In the genomic region with DNA sequence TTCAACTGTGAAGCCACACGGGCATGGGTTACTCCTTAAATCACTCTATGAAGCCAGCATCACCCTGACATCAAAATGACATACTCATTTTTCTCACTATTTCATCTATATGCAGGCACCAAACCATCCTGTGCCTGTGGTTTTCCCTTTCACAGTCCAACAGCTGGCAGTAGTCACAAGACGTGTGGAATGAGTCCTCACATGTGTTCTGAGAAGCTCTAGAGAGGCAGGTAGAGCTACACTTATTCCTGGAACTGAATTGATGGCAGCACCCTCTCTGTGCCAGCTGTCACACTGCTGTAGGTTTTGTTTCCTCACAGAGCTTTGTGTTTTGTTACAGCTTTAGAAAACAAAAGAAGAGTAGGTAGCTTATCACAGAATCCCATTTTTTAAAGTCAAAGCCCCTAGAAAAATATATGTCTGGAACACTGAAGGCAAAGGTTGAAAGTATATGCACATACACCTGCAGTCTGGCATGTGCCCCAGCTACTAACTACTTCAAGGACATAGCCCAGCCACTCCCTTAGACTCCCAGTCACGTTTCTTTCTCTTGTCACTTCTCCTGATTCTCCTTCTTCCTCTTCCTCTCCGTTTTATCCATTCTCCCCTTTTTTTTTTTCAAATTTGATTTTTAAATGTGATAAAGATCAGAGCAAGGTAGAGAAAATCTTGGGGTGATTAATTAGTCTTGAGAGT, we compare ENCODE assay signal across 15 cellular contexts.
DNase-seq lines count a peak whose midpoint lies in the region; ATAC-seq, FAIRE-seq and TF ChIP-seq lines count a peak whose summit lies in the region.
"Had no signal": no experiment of that assay in that cellular context is flagged by ENCODE, and none has a peak within 500 bp of the region (broad histone marks: within the 10 kb centered on the region; RNA-seq: fewer than 3 reads in every experiment).

No MANE protein-coding gene starts in this region.

- WGBS in spleen, 5 donors, result 49 to 66% (median 54%) methylated on average over 4 of the region's 4 CpGs

- intact Hi-C loops in spleen (cut with DNase I; ENCODE audit: low total_unique reads), result no loop called here

- H3K27ac Mint-ChIP-seq in stimulated activated naive CD8-positive, alpha-beta T cell treated with anti-CD3 and anti-CD28 coated beads, Interleukin-15, amount 100 ng/mL, for 72 hours, result peak overlapping the region in 1 of 2 donors; percentile 36
- H3K27ac Mint-ChIP-seq in activated CD4-positive, alpha-beta memory T cell treated with anti-CD3 and anti-CD28 coated beads, Interleukin-2, amount 10 ng/mL, durations not matched to agents 7 days and 5 days, result no peak overlapping the region
- H3K27ac Mint-ChIP-seq: activated B cell treated with CpG ODN at 0.5 μM for 24 hours; activated naive CD4-positive, alpha-beta T cell treated with anti-CD3 and anti-CD28 coated beads, Interleukin-2, amount 50 U/mL, for 24 hours; endodermal cell; progenitor cell of endocrine pancreas had no signal

- H3K4me1 Mint-ChIP-seq in stimulated activated naive CD8-positive, alpha-beta T cell treated with anti-CD3 and anti-CD28 coated beads, Interleukin-15, amount 100 ng/mL, for 72 hours, result no peaks in the 10 kb centered on the region
- H3K4me1 Mint-ChIP-seq in activated CD4-positive, alpha-beta memory T cell treated with anti-CD3 and anti-CD28 coated beads, Interleukin-2, amount 10 ng/mL, durations not matched to agents 7 days and 5 days, result peaks cover 9% of the 10 kb centered on the region
- H3K4me1 Mint-ChIP-seq: activated B cell treated with CpG ODN at 0.5 μM for 24 hours; activated naive CD4-positive, alpha-beta T cell treated with anti-CD3 and anti-CD28 coated beads, Interleukin-2, amount 50 U/mL, for 24 hours; endodermal cell; neural crest cell had no signal

- TF ChIP-seq POLR2A in spleen (IDR thresholded peaks at IDR 0.05), result no peak

- no peak for FAIRE-seq in RCC 7860 (lab: Jason Lieb, UNC)

- TF ChIP-seq CTCF in spleen (IDR thresholded peaks at IDR 0.05 in 8 of 11, conservative IDR thresholded peaks at IDR 0.05 in 3 of 11), result no peak

- peaks cover 19 to 20% of the 10 kb centered on the region in 2 donors for H3K9me3 Mint-ChIP-seq in stimulated activated naive CD8-positive, alpha-beta T cell treated with anti-CD3 and anti-CD28 coated beads, Interleukin-15, amount 100 ng/mL, for 72 hours
- H3K9me3 Mint-ChIP-seq in activated CD4-positive, alpha-beta memory T cell treated with anti-CD3 and anti-CD28 coated beads, Interleukin-2, amount 10 ng/mL, durations not matched to agents 7 days and 5 days, result peaks cover 21% of the 10 kb centered on the region

- no peaks in the 10 kb centered on the region for H3K27me3 Mint-ChIP-seq in stimulated activated naive CD8-positive, alpha-beta T cell treated with anti-CD3 and anti-CD28 coated beads, Interleukin-15, amount 100 ng/mL, for 72 hours
- H3K27me3 Mint-ChIP-seq in activated CD4-positive, alpha-beta memory T cell treated with anti-CD3 and anti-CD28 coated beads, Interleukin-2, amount 10 ng/mL, durations not matched to agents 7 days and 5 days, result no peaks in the 10 kb centered on the region
- H3K27me3 Mint-ChIP-seq: activated B cell treated with CpG ODN at 0.5 μM for 24 hours; activated naive CD4-positive, alpha-beta T cell treated with anti-CD3 and anti-CD28 coated beads, Interleukin-2, amount 50 U/mL, for 24 hours; progenitor cell of endocrine pancreas had no signal

- POLR2A ChIA-PET in activated CD4-positive, alpha-beta memory T cell treated with anti-CD3 and anti-CD28 coated beads, Interleukin-2, amount 10 ng/mL, durations not matched to agents 7 days and 5 days (lab: Charles Lee), result no interaction called here

- no peak for DNase-seq in stimulated activated naive CD8-positive, alpha-beta T cell treated with anti-CD3 and anti-CD28 coated beads, Interleukin-15, amount 100 ng/mL, for 72 hours
- no peak for DNase-seq in stimulated activated naive CD8-positive, alpha-beta T cell treated with anti-CD3 and anti-CD28 coated beads, Interleukin-15, Interleukin-2, amounts not matched to agents 100 U/mL and 50 U/mL, for 24 hours
- peak; percentile 23 for DNase-seq in activated CD4-positive, alpha-beta memory T cell treated with anti-CD3 and anti-CD28 coated beads, Interleukin-2, amount 10 ng/mL, durations not matched to agents 7 days and 5 days
- DNase-seq in C1 segment of cervical spinal cord (lab: John Stamatoyannopoulos, UW) (no peak), spleen (no peak), RCC 7860 (ENCODE audit: low spot score) (no peak)
- DNase-seq: activated B cell treated with CpG ODN at 0.5 μM for 24 hours; endodermal cell; NCI-H2081; stimulated activated CD4-positive, alpha-beta T cell treated with anti-CD3 and anti-CD28 coated beads, Interleukin-4, amount 100 ng/mL, for 24 hours had no signal

- H3K4me3 ChIP-seq in spleen, result no peak overlapping the region

- H3K36me3 ChIP-seq in spleen, result no peaks in the 10 kb centered on the region

- H3K9me3 ChIP-seq in spleen, result peaks cover 6 to 29% (median 24%) of the 10 kb centered on the region in 8 donors

- no peak overlapping the region for H3K4me3 Mint-ChIP-seq in stimulated activated naive CD8-positive, alpha-beta T cell treated with anti-CD3 and anti-CD28 coated beads, Interleukin-15, amount 100 ng/mL, for 72 hours
- H3K4me3 Mint-ChIP-seq in activated CD4-positive, alpha-beta memory T cell treated with anti-CD3 and anti-CD28 coated beads, Interleukin-2, amount 10 ng/mL, durations not matched to agents 7 days and 5 days, result no peak overlapping the region
- H3K4me3 Mint-ChIP-seq: activated B cell treated with CpG ODN at 0.5 μM for 24 hours; activated naive CD4-positive, alpha-beta T cell treated with anti-CD3 and anti-CD28 coated beads, Interleukin-2, amount 50 U/mL, for 24 hours; endodermal cell; neural crest cell had no signal

- peaks cover 9% of the 10 kb centered on the region for H3K36me3 Mint-ChIP-seq in activated CD4-positive, alpha-beta memory T cell treated with anti-CD3 and anti-CD28 coated beads, Interleukin-2, amount 10 ng/mL, durations not matched to agents 7 days and 5 days (ENCODE audit: low read depth)

- H3K27ac ChIP-seq in spleen, result no peak overlapping the region

- H3K27me3 ChIP-seq in spleen (replicated peaks in 1 of 7), result no peaks in the 10 kb centered on the region

- peak; percentile 72 for ATAC-seq in stimulated activated naive CD8-positive, alpha-beta T cell treated with anti-CD3 and anti-CD28 coated beads, Interleukin-15, amount 100 ng/mL, for 72 hours
- no peak for ATAC-seq in stimulated activated naive CD8-positive, alpha-beta T cell treated with anti-CD3 and anti-CD28 coated beads, Interleukin-15, Interleukin-2, amounts not matched to agents 100 U/mL and 50 U/mL, for 24 hours
- ATAC-seq in HG03175 (IDR thresholded peaks at IDR 0.05; ENCODE audit: unreplicated experiment) (peak; percentile 58), HG02571 (IDR thresholded peaks at IDR 0.05; ENCODE audit: unreplicated experiment) (no peak)

- no peaks in the 10 kb centered on the region for H3K4me1 ChIP-seq in spleen

- CTCF ChIA-PET in activated CD4-positive, alpha-beta memory T cell treated with anti-CD3 and anti-CD28 coated beads, Interleukin-2, amount 10 ng/mL, durations not matched to agents 7 days and 5 days (lab: Charles Lee), result interaction anchor here (1.2 kb wide), 1 partner anchor 19 kb away, joined by 5 read pairs; no protein-coding TSS in a partner anchor

Comparison
In these comparisons a context has a peak if more than half of its experiments do, and no peak if none do; other contexts are left out.
1. ATAC-seq: peak in stimulated activated naive CD8-positive, alpha-beta T cell treated with anti-CD3 and anti-CD28 coated beads, Interleukin-15, amount 100 ng/mL, for 72 hours (single experiment) and HG03175 (single experiment); none in stimulated activated naive CD8-positive, alpha-beta T cell treated with anti-CD3 and anti-CD28 coated beads, Interleukin-15, Interleukin-2, amounts not matched to agents 100 U/mL and 50 U/mL, for 24 hours (single experiment) and HG02571 (single experiment).